9 cellular contexts compared by ENCODE assay signal in the genomic region with DNA sequence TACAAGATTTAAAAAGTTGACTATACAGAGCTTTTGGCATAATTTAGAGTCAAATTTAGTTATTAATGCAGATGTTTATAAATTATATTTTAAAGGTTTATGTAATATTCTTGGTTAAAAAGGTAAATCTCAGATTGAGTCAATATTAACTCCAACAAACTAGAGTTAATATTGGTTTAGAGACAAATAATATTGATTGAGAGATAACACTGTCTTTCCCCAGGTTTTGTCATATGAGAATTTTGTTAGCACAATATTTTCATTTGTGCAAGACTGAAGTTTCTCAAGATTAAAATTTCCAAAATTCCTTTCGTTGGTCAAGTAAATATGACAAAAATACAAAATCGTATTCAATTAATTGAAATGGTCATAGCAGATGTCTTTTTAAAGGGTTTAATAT. TPM values are rescaled to one million over a fixed set of nuclear protein-coding genes. Genes with fewer than 3 reads are reported as not detected.
"Had no signal": no experiment of that assay in that cellular context is flagged by ENCODE, and none has a peak within 500 bp of the region (broad histone marks: within the 10 kb centered on the region; RNA-seq: fewer than 3 reads in every experiment).

No MANE protein-coding gene starts in this region.

- H3K4me3 ChIP-seq: GM23338 had no signal

- ATAC-seq: GM23338 had no signal

- DNase-seq: H9, HCEC 1CT, KBM-7 had no signal

- H2AFZ ChIP-seq: GM23338 had no signal

- FAIRE-seq: H1, H54, HTR-8/SVneo had no signal

- H3K4me2 ChIP-seq: GM23338 had no signal

RNA-seq across cellular contexts. Expression of a gene that starts 12.9 kb away (rescaled TPM):
- total RNA-seq: H1, HT-29 had no signal
- polyA plus RNA-seq: GM23338, H1, IgD-negative memory B cell had no signal
